In genomic region chr16:30429418-30429677, GRCh38 we compare ENCODE assay signal across 8 cellular contexts. TPM values are rescaled to one million over a fixed set of nuclear protein-coding genes. Genes with fewer than 3 reads are reported as not detected.
DNase-seq lines count a peak whose midpoint lies in the region; ATAC-seq and TF ChIP-seq lines count a peak whose summit lies in the region.

No MANE protein-coding gene starts in this region.

- BruUV-seq in MCF 10A (replicated peaks; lab: Mats Ljungman, UMichigan) = no TSS peak

- H3K36me3 Mint-ChIP-seq in MCF 10A (ENCODE audit: insufficient read depth, unreplicated experiment) = peaks cover 40% of the 10 kb centered on the region

- TF ChIP-seq EP300 in upper lobe of left lung (IDR thresholded peaks at IDR 0.05) = no peak

- H3K27ac ChIP-seq in breast epithelium = peak overlapping the region; percentile 79 to 87
- H3K27ac ChIP-seq in left lung = peak overlapping the region in 1 of 2 donors; percentile 71
- H3K27ac ChIP-seq in upper lobe of left lung = peak overlapping the region; percentile 29 to 85 (median 69)

- no peaks in the 10 kb centered on the region for H3K27me3 Mint-ChIP-seq in MCF 10A (ENCODE audit: insufficient read depth, unreplicated experiment)

- WGBS in upper lobe of left lung, 2 donors = 1 to 2% methylated on average over 11 of the region's 11 CpGs

- H3K4me3 ChIP-seq in breast epithelium (peak overlapping the region; percentile 51 to 78 (median 75)), WI38 (ENCODE audit: low read depth, low read length) (peak overlapping the region; percentile 79), left lung (peak overlapping the region; percentile 58 to 79), upper lobe of left lung (peak overlapping the region; percentile 51 to 87 (median 82))

- H3K4me3 Mint-ChIP-seq in MCF 10A (ENCODE audit: unreplicated experiment) = no peak overlapping the region

- H3K36me3 ChIP-seq in breast epithelium (no peaks in the 10 kb centered on the region), left lung (peaks cover 0 to 33% of the 10 kb centered on the region in 2 donors), upper lobe of left lung (peaks cover 0 to 14% (median 4%) of the 10 kb centered on the region in 4 donors)

- no peaks in the 10 kb centered on the region for H3K27me3 ChIP-seq in breast epithelium
- H3K27me3 ChIP-seq in left lung = no peaks in the 10 kb centered on the region
- H3K27me3 ChIP-seq in upper lobe of left lung = no peaks in the 10 kb centered on the region

- CTCF ChIA-PET in MCF 10A (lab: Yijun Ruan, JAX) = interaction anchor here (0.6 to 3.1 kb wide), 42 partner anchors 9 to 1484 kb away, joined by 3 to 31 read pairs (median 4); partner anchors contain the start of genes PRR14, ZNF688, ZNF689 and ZNF747

- H3K4me1 Mint-ChIP-seq in MCF 10A (ENCODE audit: insufficient read depth, unreplicated experiment) = peaks cover 12% of the 10 kb centered on the region

- intact Hi-C loops in breast epithelium (cut with DNase I; ENCODE audit: low total_unique reads) = loop anchor here (10.0 kb wide), 1 partner anchor 95 kb away; the partner anchor contains the start of gene ZNF768
- intact Hi-C loops in MCF 10A (cut with micrococcal nuclease) = no loop called here
- intact Hi-C loops in left lung (cut with DNase I) = no loop called here

- ATAC-seq in left lung (no peak), upper lobe of left lung (ENCODE audit: low FRiP score in 2 of 2) (no peak)

- POLR2A ChIA-PET in MCF 10A (lab: Yijun Ruan, JAX) = interaction anchor here (0.6 to 2.1 kb wide), 37 partner anchors 9 to 229 kb away, joined by 3 to 52 read pairs (median 5); partner anchors contain the start of genes CD2BP2, FBRS, PRR14 and SEPHS2

- no peak overlapping the region for H3K27ac Mint-ChIP-seq in MCF 10A (ENCODE audit: low read depth, unreplicated experiment)

- TF ChIP-seq CTCF in breast epithelium (IDR thresholded peaks at IDR 0.05) = no peak
- TF ChIP-seq CTCF in MCF 10A (IDR thresholded peaks at IDR 0.05; ENCODE audit: unreplicated experiment) = no peak
- no peak for TF ChIP-seq CTCF in WI38 (IDR thresholded peaks at IDR 0.05; ENCODE audit: low read depth, low read length)
- TF ChIP-seq CTCF in left lung (IDR thresholded peaks at IDR 0.05) = no peak
- no peak for TF ChIP-seq CTCF in upper lobe of left lung (IDR thresholded peaks at IDR 0.05)

- DNase-seq in breast epithelium (ENCODE audit: low spot score in 2 of 2) (no peak), MCF 10A (ENCODE audit: unreplicated experiment) (no peak), left lung (no peak), upper lobe of left lung (no peak), COLO668 (lab: John Stamatoyannopoulos, UW; ENCODE audit: unreplicated experiment) (no peak), superior temporal gyrus (ENCODE audit: extremely low spot score) (no peak)
- no peak for DNase-seq in activated CD4-positive, CD25-positive, alpha-beta regulatory T cell (lab: John Stamatoyannopoulos, UW)

- H3K9me3 ChIP-seq in breast epithelium (no peaks in the 10 kb centered on the region), left lung (no peaks in the 10 kb centered on the region), upper lobe of left lung (no peaks in the 10 kb centered on the region)

- no peak for TF ChIP-seq POLR2A in breast epithelium (IDR thresholded peaks at IDR 0.05)
- no peak for TF ChIP-seq POLR2A in upper lobe of left lung (IDR thresholded peaks at IDR 0.05)

- peaks cover 3 to 11% of the 10 kb centered on the region in 2 donors for H3K4me1 ChIP-seq in breast epithelium
- peaks cover 0 to 27% of the 10 kb centered on the region in 2 donors for H3K4me1 ChIP-seq in left lung
- H3K4me1 ChIP-seq in upper lobe of left lung = peaks cover 14 to 21% (median 17%) of the 10 kb centered on the region in 4 donors

- no peaks in the 10 kb centered on the region for H3K9me3 Mint-ChIP-seq in MCF 10A (ENCODE audit: unreplicated experiment)

RNA-seq across cellular contexts. Expression of gene DCTPP1, which starts 0.5 kb away (rescaled TPM):
- 10 to 100 TPM; 11.2 to 25.6 (median 20.1) TPM for total RNA-seq in breast epithelium
- total RNA-seq in MCF 10A (2022) = 29.1 and 42.4 TPM in 2 replicates
- total RNA-seq in left lung = 10 to 100 TPM; 26.2 to 37.4 TPM
- total RNA-seq in upper lobe of left lung = 10 to 100 TPM in 5 of 6 donors, 1 to 10 TPM in 1; 4.2 to 31.8 (median 20.0) TPM

RNA-seq across cellular contexts. Expression of gene SEPHS2, which starts 16.3 kb away (rescaled TPM):
- total RNA-seq in breast epithelium = 10 to 100 TPM; 28.8 to 44.5 (median 40.6) TPM
- 51.9 and 73.3 TPM in 2 replicates for total RNA-seq in MCF 10A (2022)
- total RNA-seq in left lung = 10 to 100 TPM; 50.3 to 64.0 TPM
- 10 to 100 TPM; 34.7 to 64.0 (median 38.2) TPM for total RNA-seq in upper lobe of left lung

RNA-seq across cellular contexts. Expression of gene ZNF771, which starts 21.9 kb away (rescaled TPM):
- total RNA-seq in breast epithelium (10 to 100 TPM; 21.1 to 29.2 (median 22.2) TPM), MCF 10A (2022) (8.1 and 8.3 TPM in 2 replicates), left lung (1 to 10 TPM; 6.0 to 8.5 TPM), upper lobe of left lung (10 to 100 TPM in 2 of 6 donors, 1 to 10 TPM in 4; 5.2 to 12.3 (median 7.2) TPM)

RNA-seq across cellular contexts. Expression of gene ZNF48, which starts 34.1 kb away (rescaled TPM):
- total RNA-seq in breast epithelium = 1 to 10 TPM; 4.8 to 9.5 (median 6.2) TPM
- 11.0 and 12.4 TPM in 2 replicates for total RNA-seq in MCF 10A (2022)
- total RNA-seq in left lung = 1 to 10 TPM; 7.0 TPM
- 10 to 100 TPM in 3 of 6 donors, 1 to 10 TPM in 3; 6.8 to 29.2 (median 10.9) TPM for total RNA-seq in upper lobe of left lung

RNA-seq across cellular contexts. Expression of gene ITGAL, which starts 43.2 kb away (rescaled TPM):
- 1 to 10 TPM; 2.3 to 5.7 (median 2.4) TPM for total RNA-seq in breast epithelium
- total RNA-seq in MCF 10A (2022) = not detected in 2 replicates
- total RNA-seq in left lung = 10 to 100 TPM; 19.9 to 60.2 TPM
- total RNA-seq in upper lobe of left lung = 100 to 1,000 TPM in 1 of 6 donors, 10 to 100 TPM in 5; 22.8 to 138 (median 67.0) TPM
